In genomic region chr11:45285931-45286632, GRCh38 we compare ENCODE assay signal across 11 cellular contexts. TPM values are rescaled to one million over a fixed set of nuclear protein-coding genes. Genes with fewer than 3 reads are reported as not detected.
DNase-seq lines count a peak whose midpoint lies in the region; ATAC-seq, FAIRE-seq and TF ChIP-seq lines count a peak whose summit lies in the region.
"Had no signal": no experiment of that assay in that cellular context is flagged by ENCODE, and none has a peak within 500 bp of the region (broad histone marks: within the 10 kb centered on the region; RNA-seq: fewer than 3 reads in every experiment).

Gene SYT13, minus strand, starts transcription at chr11:45286341. Its CDS starts 134 bp downstream, at chr11:45286207.

- intact Hi-C loops in head of caudate nucleus (cut with DNase I) = no loop called here

- TF ChIP-seq POLR2A in H54 (IDR thresholded peaks at IDR 0.05; ENCODE audit: low read depth, low read length) = no peak

- in situ Hi-C loops in KBM-7 (cut with MboI; ENCODE audit: low pct_unique_long_range_greater_than_20kb, low sequenced_read_pairs) = loop anchor here (25.0 kb wide), 1 partner anchor 349 kb away; no protein-coding TSS in a partner anchor

- FAIRE-seq in H54 (lab: Jason Lieb, UNC) = no peak
- FAIRE-seq: keratinocyte had no signal

- ATAC-seq in HG02981 (IDR thresholded peaks at IDR 0.05; ENCODE audit: unreplicated experiment) = no peak
- ATAC-seq: PC-3 had no signal

- peak; percentile 68 for DNase-seq in DMS79 treated with DMSO at 0.1 percent for 48 hours (lab: John Stamatoyannopoulos, UW)
- DNase-seq in NCI-H446 treated with DMSO at 0.1 percent for 48 hours (lab: John Stamatoyannopoulos, UW) = peak; percentile 39
- peak in 25 of 42 donors; percentile 3 to 63 (median 31) for DNase-seq in head of caudate nucleus
- peak; percentile 30 for DNase-seq in occipital lobe (lab: John Stamatoyannopoulos, UW)
- DNase-seq in H54 (ENCODE audit: insufficient read length, low spot score) = no peak
- DNase-seq in pons (ENCODE audit: low spot score) = no peak
- DNase-seq in KBM-7 = no peak
- DNase-seq: PC-3 had no signal

RNA-seq across cellular contexts. Expression of gene SYT13, which starts in this region (rescaled TPM):
- 219 TPM for total RNA-seq in occipital lobe
- total RNA-seq: activated T-helper 1 cell treated with anti-CD3 and anti-CD28 coated beads, Interleukin-12 subunit alpha, Interleukin-12 subunit beta, Interleukin-2, Interleukin-4 antibody, amounts not matched to agents 30 ng/mL and 10 ng/mL and 1 ng/mL, durations not matched to agents 14 hours and 24 hours and 36 hours; PC-3 had no signal

Comparison
In these comparisons a context has a peak if more than half of its experiments do, and no peak if none do; other contexts are left out.
1. DNase-seq: peak in DMS79 treated with DMSO at 0.1 percent for 48 hours (single experiment), NCI-H446 treated with DMSO at 0.1 percent for 48 hours (single experiment), head of caudate nucleus (25 of 42) and occipital lobe (single experiment); none in H54 (single experiment), pons (single experiment) and KBM-7 (single experiment).